ENCODE assay signal across 2 cellular contexts in the genomic region with DNA sequence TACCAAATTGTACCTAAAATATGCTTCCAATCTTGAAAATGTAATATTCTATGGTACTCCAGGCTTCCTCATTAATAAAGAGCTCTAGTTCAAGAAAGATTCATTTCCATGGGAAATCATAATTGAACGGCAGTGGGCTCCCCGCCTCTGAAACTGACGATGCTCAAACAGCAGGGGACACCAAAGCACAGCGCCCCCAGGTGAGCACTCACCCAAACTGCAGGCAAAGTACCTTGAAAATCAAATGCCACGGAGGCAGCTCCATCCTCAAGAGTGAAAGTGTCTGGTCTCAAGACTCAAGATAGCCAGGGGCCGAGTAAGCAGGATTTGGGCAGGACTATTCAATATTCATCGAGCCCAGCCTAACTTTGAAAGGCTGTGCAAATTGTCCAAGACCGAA.
TF ChIP-seq lines count a peak whose summit lies in the region.

No MANE protein-coding gene starts in this region.

TF ChIP-seq in SK-N-SH, 30 proteins besides CTCF, POLR2A, EP300 and RAD21 (continued from another document):
- no peak for TF ChIP-seq EZH2phosphoT487 (IDR thresholded peaks at IDR 0.05; ENCODE audit: borderline replicate concordance, low read depth)
- TF ChIP-seq IRF3 (IDR thresholded peaks at IDR 0.05; ENCODE audit: low read depth, low read length) = no peak
- no peak for TF ChIP-seq MXI1 (IDR thresholded peaks at IDR 0.05; ENCODE audit: low read depth, low read length)
- TF ChIP-seq GABPA (IDR thresholded peaks at IDR 0.05; ENCODE audit: low read depth) = no peak
- no peak for TF ChIP-seq TAF1 (IDR thresholded peaks at IDR 0.05; ENCODE audit: borderline replicate concordance, low read depth, low read length)
- no peak for TF ChIP-seq ZBTB33 (IDR thresholded peaks at IDR 0.05; ENCODE audit: borderline replicate concordance, low read depth)
- no peak for TF ChIP-seq YY1 (IDR thresholded peaks at IDR 0.05; ENCODE audit: low read depth)
- no peak for TF ChIP-seq RXRA (IDR thresholded peaks at IDR 0.05; ENCODE audit: borderline replicate concordance, low read depth)
- no peak for TF ChIP-seq PBX3 (IDR thresholded peaks at IDR 0.05)

TF ChIP-seq in SK-N-SH treated with all-trans-retinoic acid at 6 μM for 48 hours, 23 proteins besides CTCF, POLR2A, EP300 and RAD21 (continued from another document):
- TF ChIP-seq RARB (CRISPR knock-in tag; IDR thresholded peaks at IDR 0.05) = no peak
- no peak for TF ChIP-seq ISL1 (CRISPR knock-in tag; IDR thresholded peaks at IDR 0.05)
- no peak for TF ChIP-seq TOX (CRISPR knock-in tag; IDR thresholded peaks at IDR 0.05; ENCODE audit: borderline replicate concordance)
- TF ChIP-seq TCF4 (CRISPR knock-in tag; IDR thresholded peaks at IDR 0.05; ENCODE audit: borderline replicate concordance) = no peak
- no peak for TF ChIP-seq ZFP30 (CRISPR knock-in tag; IDR thresholded peaks at IDR 0.05)
- TF ChIP-seq POU6F1 (CRISPR knock-in tag; IDR thresholded peaks at IDR 0.05; ENCODE audit: borderline replicate concordance, low read depth) = no peak
